ENCODE assay signal across 13 cellular contexts in the genomic region with DNA sequence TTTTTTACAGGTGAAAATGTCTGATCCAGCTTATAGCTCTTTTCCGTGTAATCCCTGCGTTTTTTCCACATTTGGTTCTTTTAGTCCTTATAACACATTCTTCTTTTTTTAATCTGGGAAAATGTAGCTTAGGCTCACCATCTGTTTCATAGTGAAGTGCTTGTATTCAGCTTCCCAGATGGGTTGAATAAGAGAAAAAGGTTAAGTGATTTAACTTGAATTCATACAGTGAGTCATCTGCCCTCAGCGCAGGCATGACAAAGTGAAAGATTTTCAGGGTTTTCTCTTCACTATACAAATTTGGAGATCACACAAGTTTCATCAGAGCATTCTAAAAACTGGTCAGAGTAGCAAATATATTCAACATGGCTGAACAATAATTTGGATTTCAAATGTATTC.
DNase-seq lines count a peak whose midpoint lies in the region; ATAC-seq and TF ChIP-seq lines count a peak whose summit lies in the region.
"Had no signal": no experiment of that assay in that cellular context is flagged by ENCODE, and none has a peak within 500 bp of the region (broad histone marks: within the 10 kb centered on the region; RNA-seq: fewer than 3 reads in every experiment).

No MANE protein-coding gene starts in this region.

- intact Hi-C loops in activated CD8-positive, alpha-beta T cell treated with anti-CD3 and anti-CD28 coated beads for 36 hours (cut with micrococcal nuclease) = no loop called here

- H3K27me3 Mint-ChIP-seq in activated CD8-positive, alpha-beta T cell treated with anti-CD3 and anti-CD28 coated beads for 36 hours = no peaks in the 10 kb centered on the region

- no peaks in the 10 kb centered on the region for H3K36me3 Mint-ChIP-seq in activated CD8-positive, alpha-beta T cell treated with anti-CD3 and anti-CD28 coated beads for 36 hours (ENCODE audit: low read depth)

- no peak overlapping the region for H2BK5ac ChIP-seq in neuronal stem cell (ENCODE audit: low read length)

- CTCF ChIA-PET in BJ (lab: Yijun Ruan, JAX) = no interaction called here
- CTCF ChIA-PET in activated CD8-positive, alpha-beta T cell treated with anti-CD3 and anti-CD28 coated beads for 36 hours (lab: Charles Lee) = no interaction called here

- H3K14ac ChIP-seq in neuronal stem cell (ENCODE audit: low read length) = no peak overlapping the region

- H2BK120ac ChIP-seq in neuronal stem cell (ENCODE audit: low read depth, low read length) = no peak overlapping the region

- H3K27me3 ChIP-seq in BJ (ENCODE audit: control insufficient read depth, insufficient read depth, low read length) (no peaks in the 10 kb centered on the region), neuronal stem cell (ENCODE audit: control insufficient read depth in 3 of 3, insufficient read depth in 3 of 3, low read depth in 1 of 3, low read length in 3 of 3) (no peaks in the 10 kb centered on the region)

- H3K9me3 Mint-ChIP-seq in activated CD8-positive, alpha-beta T cell treated with anti-CD3 and anti-CD28 coated beads for 36 hours = no peaks in the 10 kb centered on the region

- ATAC-seq in HG02852 (IDR thresholded peaks at IDR 0.05; ENCODE audit: unreplicated experiment) (no peak), GM18907 (IDR thresholded peaks at IDR 0.05; ENCODE audit: unreplicated experiment) (no peak)
- no peak for ATAC-seq in activated CD8-positive, alpha-beta T cell treated with anti-CD3 and anti-CD28 coated beads for 36 hours
- ATAC-seq: esophagus mucosa, GM12878 had no signal

- H2AFZ ChIP-seq in neuronal stem cell (ENCODE audit: low read length) = peak overlapping the region; percentile 4

- no CpG with 5 or more reads among the region's 3 CpGs for WGBS in neuronal stem cell (ENCODE audit: extremely low coverage in 2 of 2, insufficient read length in 2 of 2, insufficient replicate concordance in 1 of 2), 2 donors

- no peak for TF ChIP-seq CTCF in BJ (IDR thresholded peaks at IDR 0.05; ENCODE audit: insufficient read depth, low read depth, low read length)
- TF ChIP-seq CTCF in activated CD8-positive, alpha-beta T cell treated with anti-CD3 and anti-CD28 coated beads for 36 hours (IDR thresholded peaks at IDR 0.05) = no peak

- no peak overlapping the region for H2BK12ac ChIP-seq in neuronal stem cell (ENCODE audit: low read length)

- no peak overlapping the region for H4K91ac ChIP-seq in neuronal stem cell (ENCODE audit: low read depth, low read length, poor library complexity)

- H3K4me1 Mint-ChIP-seq in activated CD8-positive, alpha-beta T cell treated with anti-CD3 and anti-CD28 coated beads for 36 hours (ENCODE audit: low read depth) = no peaks in the 10 kb centered on the region

- H2BK15ac ChIP-seq in neuronal stem cell (ENCODE audit: low read length) = no peak overlapping the region

- H3K9ac ChIP-seq in neuronal stem cell (ENCODE audit: low read depth, low read length, poor library complexity) = no peak overlapping the region

- no peak overlapping the region for H2AK5ac ChIP-seq in neuronal stem cell (ENCODE audit: low read depth, low read length)

- no peak overlapping the region for H3K23ac ChIP-seq in neuronal stem cell (ENCODE audit: low read depth, low read length, poor library complexity)

- no peak overlapping the region for H3K4ac ChIP-seq in neuronal stem cell (ENCODE audit: low read length)

- no peaks in the 10 kb centered on the region for H3K9me3 ChIP-seq in neuronal stem cell (replicated peaks in 1 of 2; ENCODE audit: control insufficient read depth in 2 of 2, insufficient read depth in 1 of 2, low read depth in 1 of 2, low read length in 2 of 2)

- no peak overlapping the region for H3K27ac Mint-ChIP-seq in activated CD8-positive, alpha-beta T cell treated with anti-CD3 and anti-CD28 coated beads for 36 hours

- POLR2A ChIA-PET in BJ (lab: Charles Lee) = interaction anchor here (0.6 kb wide), 1 partner anchor 631 kb away, joined by 4 read pairs; no protein-coding TSS in a partner anchor
- POLR2A ChIA-PET in activated CD8-positive, alpha-beta T cell treated with anti-CD3 and anti-CD28 coated beads for 36 hours (lab: Charles Lee) = no interaction called here

- H3K4me2 ChIP-seq in neuronal stem cell (ENCODE audit: insufficient read depth, low read length, poor library complexity, severe bottlenecking) = no peak overlapping the region

- H3K79me1 ChIP-seq in neuronal stem cell (ENCODE audit: low read depth, low read length) = peaks cover 2% of the 10 kb centered on the region

- no peak overlapping the region for H4K8ac ChIP-seq in neuronal stem cell (ENCODE audit: low read depth, low read length)

- H3K18ac ChIP-seq in neuronal stem cell (ENCODE audit: low read length) = no peak overlapping the region

- H3K4me1 ChIP-seq in neuronal stem cell (ENCODE audit: control insufficient read depth in 2 of 2, insufficient read depth in 1 of 2, low read depth in 1 of 2, low read length in 2 of 2) = peaks cover 0 to 3% of the 10 kb centered on the region in 2 donors

- DNase-seq in BJ (ENCODE audit: low read depth) (peak; percentile 65), LHCN-M2 (ENCODE audit: low read depth) (peak; percentile 77), dedifferentiated amniotic fluid mesenchymal stem cell (ENCODE audit: extremely low spot score) (peak; percentile 87), neuronal stem cell (ENCODE audit: low spot score) (no peak), iPS-NIHi7 (ENCODE audit: extremely low spot score) (no peak)
- no peak for DNase-seq in activated CD8-positive, alpha-beta T cell treated with anti-CD3 and anti-CD28 coated beads for 36 hours
- DNase-seq: activated T-cell treated with anti-CD3 and anti-CD28 coated beads for 4 hours; NCI-H2107; stimulated activated CD4-positive, alpha-beta T cell treated with anti-CD3 and anti-CD28 coated beads, Interleukin-15, amount 100 ng/mL, for 24 hours had no signal

- H3K4me3 Mint-ChIP-seq in activated CD8-positive, alpha-beta T cell treated with anti-CD3 and anti-CD28 coated beads for 36 hours = no peak overlapping the region

- no peaks in the 10 kb centered on the region for H3K36me3 ChIP-seq in BJ (ENCODE audit: control insufficient read depth, insufficient read depth, low read length)
- no peaks in the 10 kb centered on the region for H3K36me3 ChIP-seq in neuronal stem cell (replicated peaks in 1 of 2; ENCODE audit: control insufficient read depth in 2 of 2, insufficient read depth in 2 of 2, low read length in 2 of 2)

- no peak overlapping the region for H3K4me3 ChIP-seq in BJ (ENCODE audit: low read depth, low read length)
- no peak overlapping the region for H3K4me3 ChIP-seq in neuronal stem cell (ENCODE audit: low read length in 2 of 2)
- H3K4me3 ChIP-seq: GM12878 had no signal

- H3K27ac ChIP-seq in neuronal stem cell (replicated peaks; ENCODE audit: low read length) = no peak overlapping the region

Comparison
In these comparisons a context has a peak if more than half of its experiments do, and no peak if none do; other contexts are left out.
1. DNase-seq: peak in BJ (single experiment), LHCN-M2 (single experiment) and dedifferentiated amniotic fluid mesenchymal stem cell (single experiment); none in neuronal stem cell (single experiment), iPS-NIHi7 (single experiment) and activated CD8-positive, alpha-beta T cell treated with anti-CD3 and anti-CD28 coated beads for 36 hours (single experiment).